In genomic region chr1:169585184-169585583, GRCh38 we compare ENCODE assay signal across 15 cellular contexts. TPM values are rescaled to one million over a fixed set of nuclear protein-coding genes. Genes with fewer than 3 reads are reported as not detected.
DNase-seq lines count a peak whose midpoint lies in the region; ATAC-seq and TF ChIP-seq lines count a peak whose summit lies in the region.
"Had no signal": no experiment of that assay in that cellular context is flagged by ENCODE, and none has a peak within 500 bp of the region (broad histone marks: within the 10 kb centered on the region; RNA-seq: fewer than 3 reads in every experiment).

No MANE protein-coding gene starts in this region.

- no peaks in the 10 kb centered on the region for H3K9me3 Mint-ChIP-seq in stimulated activated naive CD8-positive, alpha-beta T cell treated with anti-CD3 and anti-CD28 coated beads, Interleukin-15, Interleukin-2, amounts not matched to agents 100 ng/mL and 50 ng/mL, for 24 hours
- H3K9me3 Mint-ChIP-seq in T-cell, result no peaks in the 10 kb centered on the region
- no peaks in the 10 kb centered on the region for H3K9me3 Mint-ChIP-seq in dendritic cell treated with granulocyte-macrophage colony-stimulating factor and Interleukin-4, amounts not matched to agents 40 ng/mL and 50 ng/mL, for 4 days

- no peak for TF ChIP-seq CTCF in tibial nerve (IDR thresholded peaks at IDR 0.05)

- H3K36me3 Mint-ChIP-seq in stimulated activated naive CD8-positive, alpha-beta T cell treated with anti-CD3 and anti-CD28 coated beads, Interleukin-15, Interleukin-2, amounts not matched to agents 100 ng/mL and 50 ng/mL, for 24 hours (ENCODE audit: low read depth), result peaks cover 19% of the 10 kb centered on the region
- peaks cover 2% of the 10 kb centered on the region for H3K36me3 Mint-ChIP-seq in T-cell
- H3K36me3 Mint-ChIP-seq in dendritic cell treated with granulocyte-macrophage colony-stimulating factor and Interleukin-4, amounts not matched to agents 40 ng/mL and 50 ng/mL, for 4 days (ENCODE audit: low read depth), result no peaks in the 10 kb centered on the region

- no peak for ATAC-seq in stimulated activated naive CD8-positive, alpha-beta T cell treated with anti-CD3 and anti-CD28 coated beads, Interleukin-15, Interleukin-2, amounts not matched to agents 100 U/mL and 50 U/mL, for 24 hours
- no peak for ATAC-seq in T-cell (replicated peaks in 1 of 4)
- no peak for ATAC-seq in GM18858 (IDR thresholded peaks at IDR 0.05; ENCODE audit: unreplicated experiment)

- no peak for DNase-seq in stimulated activated naive CD8-positive, alpha-beta T cell treated with anti-CD3 and anti-CD28 coated beads, Interleukin-15, Interleukin-2, amounts not matched to agents 100 U/mL and 50 U/mL, for 24 hours
- DNase-seq in T-cell (no peak), tibial nerve (ENCODE audit: low spot score in 2 of 2) (no peak), NCI-H146 (lab: John Stamatoyannopoulos, UW) (no peak)
- DNase-seq: activated CD8-positive, alpha-beta memory T cell treated with anti-CD3 and anti-CD28 coated beads for 24 hours; amniotic stem cell; BE2C; NCI-H2081; stomach; T1000 had no signal

- peaks cover 0 to 15% of the 10 kb centered on the region in 2 donors for H3K27me3 ChIP-seq in tibial nerve

- H3K4me3 Mint-ChIP-seq in stimulated activated naive CD8-positive, alpha-beta T cell treated with anti-CD3 and anti-CD28 coated beads, Interleukin-15, Interleukin-2, amounts not matched to agents 100 ng/mL and 50 ng/mL, for 24 hours, result peak overlapping the region; percentile 94
- H3K4me3 Mint-ChIP-seq in T-cell, result peak overlapping the region; percentile 84 to 87 (median 87)
- H3K4me3 Mint-ChIP-seq in dendritic cell treated with granulocyte-macrophage colony-stimulating factor and Interleukin-4, amounts not matched to agents 40 ng/mL and 50 ng/mL, for 4 days, result peak overlapping the region; percentile 20

- peaks cover 0 to 14% (median 6%) of the 10 kb centered on the region in 4 donors for H3K4me1 ChIP-seq in tibial nerve
- H3K4me1 ChIP-seq: BE2C had no signal

- POLR2A ChIA-PET in T-cell (lab: Charles Lee), result interaction anchor here in 1 of 2 donors (0.7 kb wide), 1 partner anchor 28 kb away, joined by 3 read pairs; no protein-coding TSS in a partner anchor

- intact Hi-C loops in dendritic cell treated with granulocyte-macrophage colony-stimulating factor and Interleukin-4, amounts not matched to agents 40 ng/mL and 50 ng/mL, for 4 days (cut with micrococcal nuclease), result no loop called here

- H3K36me3 ChIP-seq in tibial nerve, result no peaks in the 10 kb centered on the region
- H3K36me3 ChIP-seq: BE2C, stomach had no signal

- peak overlapping the region; percentile 96 for H3K27ac Mint-ChIP-seq in stimulated activated naive CD8-positive, alpha-beta T cell treated with anti-CD3 and anti-CD28 coated beads, Interleukin-15, Interleukin-2, amounts not matched to agents 100 ng/mL and 50 ng/mL, for 24 hours
- peak overlapping the region; percentile 36 to 88 for H3K27ac Mint-ChIP-seq in T-cell
- no peak overlapping the region for H3K27ac Mint-ChIP-seq in dendritic cell treated with granulocyte-macrophage colony-stimulating factor and Interleukin-4, amounts not matched to agents 40 ng/mL and 50 ng/mL, for 4 days

- H3K4me3 ChIP-seq in tibial nerve, result no peak overlapping the region

- H3K27me3 Mint-ChIP-seq in stimulated activated naive CD8-positive, alpha-beta T cell treated with anti-CD3 and anti-CD28 coated beads, Interleukin-15, Interleukin-2, amounts not matched to agents 100 ng/mL and 50 ng/mL, for 24 hours, result no peaks in the 10 kb centered on the region
- peaks cover 0 to 8% of the 10 kb centered on the region in 2 donors for H3K27me3 Mint-ChIP-seq in T-cell
- no peaks in the 10 kb centered on the region for H3K27me3 Mint-ChIP-seq in dendritic cell treated with granulocyte-macrophage colony-stimulating factor and Interleukin-4, amounts not matched to agents 40 ng/mL and 50 ng/mL, for 4 days

- no peak for TF ChIP-seq POLR2A in tibial nerve (IDR thresholded peaks at IDR 0.05)

- no peak for TF ChIP-seq EP300 in tibial nerve (IDR thresholded peaks at IDR 0.05)

- H3K4me1 Mint-ChIP-seq in stimulated activated naive CD8-positive, alpha-beta T cell treated with anti-CD3 and anti-CD28 coated beads, Interleukin-15, Interleukin-2, amounts not matched to agents 100 ng/mL and 50 ng/mL, for 24 hours (ENCODE audit: low read depth), result peaks cover 59% of the 10 kb centered on the region
- peaks cover 27 to 56% (median 42%) of the 10 kb centered on the region in 3 donors for H3K4me1 Mint-ChIP-seq in T-cell
- H3K4me1 Mint-ChIP-seq in dendritic cell treated with granulocyte-macrophage colony-stimulating factor and Interleukin-4, amounts not matched to agents 40 ng/mL and 50 ng/mL, for 4 days (ENCODE audit: low read depth), result peaks cover 11% of the 10 kb centered on the region

- CTCF ChIA-PET in T-cell (lab: Charles Lee), result interaction anchor here (1.5 to 1.9 kb wide), 6 partner anchors 11 to 127 kb away, joined by 5 to 22 read pairs (median 10); no protein-coding TSS in a partner anchor

- H3K9me3 ChIP-seq in tibial nerve, result no peaks in the 10 kb centered on the region
- H3K9me3 ChIP-seq: BE2C, stomach had no signal

- no peak overlapping the region for H3K27ac ChIP-seq in tibial nerve
- H3K27ac ChIP-seq: stomach had no signal

RNA-seq across cellular contexts. Expression of gene F5, which starts 1.1 kb away (rescaled TPM):
- 1 to 10 TPM; 4.2 to 9.7 (median 8.5) TPM for total RNA-seq in T-cell
- total RNA-seq in tibial nerve, result under 1 TPM in 3 of 4 donors, not detected in 1; 0.42 to 0.98 (median 0.60) TPM
- total RNA-seq: epithelial cell of proximal tubule, osteocyte had no signal

RNA-seq across cellular contexts. Expression of gene SELP, which starts 44.7 kb away (rescaled TPM):
- 1 to 10 TPM; 1.3 to 3.4 (median 1.9) TPM for total RNA-seq in T-cell
- total RNA-seq in tibial nerve, result 10 to 100 TPM in 3 of 4 donors, 1 to 10 TPM in 1; 2.3 to 30.3 (median 14.8) TPM
- total RNA-seq: epithelial cell of proximal tubule, osteocyte had no signal

Comparison
In these comparisons a context has a peak if more than half of its experiments do, and no peak if none do; other contexts are left out.
1. H3K4me3 Mint-ChIP-seq: peak in every context shown above with its lines; median percentile 94 in stimulated activated naive CD8-positive, alpha-beta T cell treated with anti-CD3 and anti-CD28 coated beads, Interleukin-15, Interleukin-2, amounts not matched to agents 100 ng/mL and 50 ng/mL, for 24 hours; 87 in T-cell; 20 in dendritic cell treated with granulocyte-macrophage colony-stimulating factor and Interleukin-4, amounts not matched to agents 40 ng/mL and 50 ng/mL, for 4 days.